12 cellular contexts compared by ENCODE assay signal in genomic region chr14:95488376-95489162, GRCh38. TPM values are rescaled to one million over a fixed set of nuclear protein-coding genes. Genes with fewer than 3 reads are reported as not detected.
DNase-seq lines count a peak whose midpoint lies in the region; ATAC-seq and TF ChIP-seq lines count a peak whose summit lies in the region.
"Had no signal": no experiment of that assay in that cellular context is flagged by ENCODE, and none has a peak within 500 bp of the region (broad histone marks: within the 10 kb centered on the region; RNA-seq: fewer than 3 reads in every experiment).

No MANE protein-coding gene starts in this region.

- POLR2A ChIA-PET in T-cell (lab: Charles Lee): no interaction called here
- POLR2A ChIA-PET in A673 (lab: Charles Lee; ENCODE audit: low non-redundant PET): interaction anchor here (0.6 kb wide), 1 partner anchor 28 kb away, joined by 3 read pairs; no protein-coding TSS in a partner anchor

- DNase-seq in CD4-positive, CD25-positive, alpha-beta regulatory T cell: no peak
- DNase-seq in T-cell (no peak), heart left ventricle (peak in 2 of 5 donors; percentile 59), sciatic nerve (ENCODE audit: low spot score) (no peak), kidney glomerular epithelial cell (lab: John Stamatoyannopoulos, UW) (no peak), islet precursor cell (no peak), prostate gland (ENCODE audit: low spot score) (no peak), A673 (ENCODE audit: low spot score) (no peak)
- DNase-seq: amniotic stem cell; NCI-H2081; stimulated activated CD4-positive, alpha-beta T cell treated with anti-CD3 and anti-CD28 coated beads, Interleukin-12 subunit alpha, Interleukin-12 subunit beta, amount 100 ng/mL, for 4 hours; stimulated activated naive CD8-positive, alpha-beta T cell treated with anti-CD3 and anti-CD28 coated beads, Interleukin-15, Interleukin-2, amounts not matched to agents 100 U/mL and 50 U/mL, for 24 hours had no signal

- TF ChIP-seq CTCF in heart left ventricle (IDR thresholded peaks at IDR 0.05): no peak
- TF ChIP-seq CTCF in prostate gland (IDR thresholded peaks at IDR 0.05): no peak
- TF ChIP-seq CTCF in A673 (conservative IDR thresholded peaks at IDR 0.05; ENCODE audit: low read depth, low read length): no peak

- no peak overlapping the region for H3K4me3 Mint-ChIP-seq in CD4-positive, CD25-positive, alpha-beta regulatory T cell
- no peak overlapping the region for H3K4me3 Mint-ChIP-seq in T-cell

- CTCF ChIA-PET in T-cell (lab: Charles Lee): interaction anchor here in 1 of 2 donors (1.1 kb wide), 1 partner anchor 36 kb away, joined by 3 read pairs; no protein-coding TSS in a partner anchor
- CTCF ChIA-PET in A673 (lab: Charles Lee): no interaction called here

- intact Hi-C loops in heart left ventricle (cut with DNase I): no loop called here
- intact Hi-C loops in sciatic nerve (cut with DNase I): no loop called here
- intact Hi-C loops in prostate gland (cut with DNase I): no loop called here
- intact Hi-C loops in A673 (cut with micrococcal nuclease; ENCODE audit: unreplicated experiment): no loop called here

- ATAC-seq in CD4-positive, CD25-positive, alpha-beta regulatory T cell (ENCODE audit: low read depth in 2 of 2): no peak
- ATAC-seq in T-cell (replicated peaks in 1 of 4) (no peak), heart left ventricle (peak; percentile 30 to 77 (median 74)), sciatic nerve (peak; percentile 8)
- ATAC-seq: stimulated activated naive CD8-positive, alpha-beta T cell treated with anti-CD3 and anti-CD28 coated beads, Interleukin-15, Interleukin-2, amounts not matched to agents 100 U/mL and 50 U/mL, for 24 hours had no signal

- no peak for TF ChIP-seq POLR2A in heart left ventricle (IDR thresholded peaks at IDR 0.05)
- no peak for TF ChIP-seq POLR2A in prostate gland (IDR thresholded peaks at IDR 0.05)

- H3K4me1 ChIP-seq in CD4-positive, CD25-positive, alpha-beta regulatory T cell (ENCODE audit: control insufficient read depth, insufficient read depth, low read length, poor library complexity, severe bottlenecking): peaks cover 11% of the 10 kb centered on the region
- H3K4me1 ChIP-seq in heart left ventricle (peaks cover 4 to 52% (median 32%) of the 10 kb centered on the region in 12 donors), prostate gland (replicated peaks) (no peaks in the 10 kb centered on the region), A673 (ENCODE audit: insufficient read depth, low read length, poor library complexity, severe bottlenecking) (no peaks in the 10 kb centered on the region)

- H3K9me3 Mint-ChIP-seq in CD4-positive, CD25-positive, alpha-beta regulatory T cell: no peaks in the 10 kb centered on the region
- H3K9me3 Mint-ChIP-seq in T-cell: peaks cover 0 to 8% (median 0%) of the 10 kb centered on the region in 3 donors

- H3K9me3 ChIP-seq in CD4-positive, CD25-positive, alpha-beta regulatory T cell (ENCODE audit: control insufficient read depth in 2 of 2, low read length in 2 of 2): no peaks in the 10 kb centered on the region
- no peaks in the 10 kb centered on the region for H3K9me3 ChIP-seq in heart left ventricle
- H3K9me3 ChIP-seq in prostate gland: no peaks in the 10 kb centered on the region
- H3K9me3 ChIP-seq in A673 (ENCODE audit: low read depth, low read length, poor library complexity, severe bottlenecking): no peaks in the 10 kb centered on the region

- H3K27me3 Mint-ChIP-seq in CD4-positive, CD25-positive, alpha-beta regulatory T cell: no peaks in the 10 kb centered on the region
- no peaks in the 10 kb centered on the region for H3K27me3 Mint-ChIP-seq in T-cell

- peaks cover 20% of the 10 kb centered on the region for H3K36me3 Mint-ChIP-seq in CD4-positive, CD25-positive, alpha-beta regulatory T cell
- peaks cover 22% of the 10 kb centered on the region for H3K36me3 Mint-ChIP-seq in T-cell

- H3K36me3 ChIP-seq in CD4-positive, CD25-positive, alpha-beta regulatory T cell (ENCODE audit: control insufficient read depth, insufficient read depth, low read length): peaks cover 7% of the 10 kb centered on the region
- peaks cover 0 to 8% (median 0%) of the 10 kb centered on the region in 9 donors for H3K36me3 ChIP-seq in heart left ventricle
- H3K36me3 ChIP-seq in prostate gland: no peaks in the 10 kb centered on the region
- no peaks in the 10 kb centered on the region for H3K36me3 ChIP-seq in A673 (ENCODE audit: insufficient read depth, low read length, poor library complexity, severe bottlenecking)

- WGBS in heart left ventricle, 4 donors: 74 to 82% (median 78%) methylated on average over 5 to 6 of the region's 6 CpGs
- 73% methylated on average over 6 of the region's 6 CpGs for WGBS in prostate gland

- no peaks in the 10 kb centered on the region for H3K27me3 ChIP-seq in CD4-positive, CD25-positive, alpha-beta regulatory T cell (ENCODE audit: control insufficient read depth, insufficient read depth, low read length)
- H3K27me3 ChIP-seq in heart left ventricle: no peaks in the 10 kb centered on the region
- H3K27me3 ChIP-seq in prostate gland (replicated peaks; ENCODE audit: insufficient read depth): no peaks in the 10 kb centered on the region
- no peaks in the 10 kb centered on the region for H3K27me3 ChIP-seq in A673 (replicated peaks; ENCODE audit: insufficient read depth, low read depth, low read length, poor library complexity)

- peak overlapping the region; percentile 15 for H3K27ac ChIP-seq in CD4-positive, CD25-positive, alpha-beta regulatory T cell (ENCODE audit: insufficient read depth, low read length, poor library complexity, severe bottlenecking)
- peak overlapping the region in 6 of 12 donors; percentile 15 to 57 (median 23) for H3K27ac ChIP-seq in heart left ventricle
- H3K27ac ChIP-seq in prostate gland: no peak overlapping the region
- no peak overlapping the region for H3K27ac ChIP-seq in A673 (ENCODE audit: low read depth, low read length, poor library complexity, severe bottlenecking)

- peak overlapping the region in 2 of 3 donors; percentile 82 for H3K27ac Mint-ChIP-seq in CD4-positive, CD25-positive, alpha-beta regulatory T cell
- H3K27ac Mint-ChIP-seq in T-cell: peak overlapping the region; percentile 57 to 66

- BruUV-seq in A673 (replicated peaks; lab: Mats Ljungman, UMichigan): no TSS peak

- H3K4me3 ChIP-seq in CD4-positive, CD25-positive, alpha-beta regulatory T cell (ENCODE audit: low read depth, low read length): no peak overlapping the region
- H3K4me3 ChIP-seq in heart left ventricle (no peak overlapping the region), prostate gland (no peak overlapping the region), A673 (ENCODE audit: low read depth, low read length, poor library complexity, severe bottlenecking) (no peak overlapping the region)

- peaks cover 19 to 86% (median 58%) of the 10 kb centered on the region in 4 donors for H3K4me1 Mint-ChIP-seq in CD4-positive, CD25-positive, alpha-beta regulatory T cell
- H3K4me1 Mint-ChIP-seq in T-cell: peaks cover 54 to 80% (median 68%) of the 10 kb centered on the region in 3 donors

RNA-seq across cellular contexts. Expression of gene SYNE3, which starts 27.9 kb away (rescaled TPM):
- 71.7 TPM for total RNA-seq in CD4-positive, CD25-positive, alpha-beta regulatory T cell
- polyA plus RNA-seq in CD4-positive, CD25-positive, alpha-beta regulatory T cell: 1 to 10 TPM; 2.7 to 6.5 (median 4.1) TPM
- 10 to 100 TPM; 55.6 to 92.3 (median 77.8) TPM for total RNA-seq in T-cell
- 10 to 100 TPM in 5 of 9 donors, 1 to 10 TPM in 4; 6.2 to 16.9 (median 10.3) TPM for total RNA-seq in heart left ventricle
- polyA plus RNA-seq in heart left ventricle: 1 to 10 TPM; 3.1 to 3.9 TPM
- 75.3 TPM for total RNA-seq in sciatic nerve
- 10 to 100 TPM in 1 of 2 donors, 1 to 10 TPM in 1; 3.4 to 29.5 TPM for total RNA-seq in prostate gland
- 6.3 and 6.4 TPM in 2 replicates for total RNA-seq in A673 (2021)

RNA-seq across cellular contexts. Expression of gene GLRX5, which starts 46.3 kb away (rescaled TPM):
- 18.1 TPM for total RNA-seq in CD4-positive, CD25-positive, alpha-beta regulatory T cell
- polyA plus RNA-seq in CD4-positive, CD25-positive, alpha-beta regulatory T cell: 10 to 100 TPM; 54.2 to 71.9 (median 56.6) TPM
- total RNA-seq in T-cell (10 to 100 TPM; 15.4 to 24.2 (median 16.0) TPM), heart left ventricle (100 to 1,000 TPM in 1 of 9 donors, 10 to 100 TPM in 8; 60.8 to 113 (median 78.5) TPM), sciatic nerve (25.8 TPM), prostate gland (10 to 100 TPM; 56.2 to 93.0 TPM), A673 (2021) (63.5 and 68.8 TPM in 2 replicates)
- 10 to 100 TPM; 64.4 to 98.3 TPM for polyA plus RNA-seq in heart left ventricle

Comparison
In these comparisons a context has a peak if more than half of its experiments do, and no peak if none do; other contexts are left out.
1. ATAC-seq: peak in heart left ventricle (4 of 4) and sciatic nerve (single experiment); none in CD4-positive, CD25-positive, alpha-beta regulatory T cell (0 of 2) and T-cell (0 of 4).